8 cellular contexts compared by ENCODE assay signal in the genomic region with DNA sequence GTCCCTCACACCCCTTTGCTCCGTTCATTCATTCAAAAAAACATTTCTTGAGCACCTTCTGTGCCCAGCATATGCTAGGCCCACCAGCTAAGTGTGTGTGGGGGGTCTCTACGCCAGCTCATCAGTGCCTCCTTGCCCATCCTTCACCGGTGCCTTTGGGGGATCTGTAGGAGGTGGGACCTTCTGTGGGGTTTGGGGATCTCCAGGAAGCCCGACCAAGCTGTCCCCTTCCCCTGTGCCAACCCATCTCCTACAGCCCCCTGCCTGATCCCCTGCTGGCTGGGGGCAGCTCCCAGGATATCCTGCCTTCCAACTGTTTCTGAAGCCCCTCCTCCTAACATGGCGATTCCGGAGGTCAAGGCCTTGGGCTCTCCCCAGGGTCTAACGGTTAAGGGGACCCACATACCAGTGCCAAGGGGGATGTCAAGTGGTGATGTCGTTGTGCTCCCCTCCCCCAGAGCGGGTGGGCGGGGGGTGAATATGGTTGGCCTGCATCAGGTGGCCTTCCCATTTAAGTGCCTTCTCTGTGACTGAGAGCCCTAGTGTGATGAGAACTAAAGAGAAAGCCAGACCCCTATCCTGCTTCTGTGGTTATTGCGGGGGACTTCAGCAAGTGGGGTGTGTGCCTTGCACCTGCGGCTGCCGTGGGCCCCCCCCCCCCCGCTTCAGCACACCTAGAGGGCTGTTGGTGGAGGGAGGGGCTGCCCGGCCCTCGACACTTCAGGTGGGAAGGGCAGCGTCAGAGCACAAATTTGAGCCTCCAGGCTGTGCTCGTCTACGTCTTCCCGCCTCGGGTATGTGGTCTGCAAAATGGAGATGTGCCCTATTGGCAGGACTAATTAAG. TPM values are rescaled to one million over a fixed set of nuclear protein-coding genes. Genes with fewer than 3 reads are reported as not detected.
A peak's percentile ranks its signal among the peaks of the same experiment; 100 is the strongest.
DNase-seq lines count a peak whose midpoint lies in the region; ATAC-seq lines count a peak whose summit lies in the region.

No MANE protein-coding gene starts in this region.

- POLR2A ChIA-PET in activated naive CD8-positive, alpha-beta T cell treated with anti-CD3 and anti-CD28 coated beads, Interleukin-2, amount 10 ng/mL, durations not matched to agents 7 days and 5 days (lab: Charles Lee) = interaction anchor here (1.5 to 4.2 kb wide), 3 partner anchors 9 to 135 kb away, joined by 6 to 30 read pairs (median 8); a partner anchor contains a TSS

- peak overlapping the region; percentile 53 to 68 for H3K4me3 ChIP-seq in stomach smooth muscle (ENCODE audit: low read length in 2 of 2)

- H3K9me3 ChIP-seq in stomach smooth muscle (ENCODE audit: control insufficient read depth in 2 of 2, low read length in 2 of 2) = no peaks in the 10 kb centered on the region

- no peaks in the 10 kb centered on the region for H3K9me3 Mint-ChIP-seq in T-helper 2 cell treated with Interferon-gamma antibody and Interleukin-4, amounts not matched to agents 5 μg/mL and 100 μg/mL, for 36 hours
- no peaks in the 10 kb centered on the region for H3K9me3 Mint-ChIP-seq in activated naive CD8-positive, alpha-beta T cell treated with anti-CD3 and anti-CD28 coated beads, Interleukin-2, amount 10 ng/mL, durations not matched to agents 7 days and 5 days

- peaks cover 35% of the 10 kb centered on the region for H3K4me1 Mint-ChIP-seq in T-helper 2 cell treated with Interferon-gamma antibody and Interleukin-4, amounts not matched to agents 5 μg/mL and 100 μg/mL, for 36 hours (ENCODE audit: low read depth)
- H3K4me1 Mint-ChIP-seq in activated naive CD8-positive, alpha-beta T cell treated with anti-CD3 and anti-CD28 coated beads, Interleukin-2, amount 10 ng/mL, durations not matched to agents 7 days and 5 days = peaks cover 39% of the 10 kb centered on the region

- peak; percentile 14 for ATAC-seq in HG03460 (IDR thresholded peaks at IDR 0.05; ENCODE audit: unreplicated experiment)
- ATAC-seq in activated naive CD8-positive, alpha-beta T cell treated with anti-CD3 and anti-CD28 coated beads, Interleukin-2, amount 10 ng/mL, durations not matched to agents 7 days and 5 days (ENCODE audit: low read depth) = peak; percentile 6
- ATAC-seq in GM19395 (IDR thresholded peaks at IDR 0.05; ENCODE audit: unreplicated experiment) = no peak

- peaks cover 16 to 21% of the 10 kb centered on the region in 2 donors for H3K36me3 ChIP-seq in stomach smooth muscle (ENCODE audit: control insufficient read depth in 2 of 2, insufficient read depth in 2 of 2, low read length in 2 of 2)

- H3K36me3 Mint-ChIP-seq in T-helper 2 cell treated with Interferon-gamma antibody and Interleukin-4, amounts not matched to agents 5 μg/mL and 100 μg/mL, for 36 hours (ENCODE audit: low read depth) = peaks cover 35% of the 10 kb centered on the region
- peaks cover 6% of the 10 kb centered on the region for H3K36me3 Mint-ChIP-seq in activated naive CD8-positive, alpha-beta T cell treated with anti-CD3 and anti-CD28 coated beads, Interleukin-2, amount 10 ng/mL, durations not matched to agents 7 days and 5 days

- H3K9ac ChIP-seq in stomach smooth muscle (ENCODE audit: low read length in 2 of 2) = peak overlapping the region; percentile 21 to 74

- no peaks in the 10 kb centered on the region for H3K27me3 ChIP-seq in layer of hippocampus (ENCODE audit: control insufficient read depth, insufficient read depth, low read length)
- no peaks in the 10 kb centered on the region for H3K27me3 ChIP-seq in stomach smooth muscle (ENCODE audit: control insufficient read depth in 1 of 2, insufficient read depth in 2 of 2, low read length in 2 of 2)

- no peak for DNase-seq in T-helper 2 cell treated with Interferon-gamma antibody and Interleukin-4, amounts not matched to agents 5 μg/mL and 100 μg/mL, for 36 hours (ENCODE audit: low spot score)
- no peak for DNase-seq in T-helper 2 cell
- DNase-seq in activated naive CD8-positive, alpha-beta T cell treated with anti-CD3 and anti-CD28 coated beads, Interleukin-2, amount 10 ng/mL, durations not matched to agents 7 days and 5 days = peak; percentile 59
- DNase-seq in NCI-H1694 treated with DMSO at 0.1 percent for 48 hours (lab: John Stamatoyannopoulos, UW) = no peak

- H3K27ac Mint-ChIP-seq in T-helper 2 cell treated with Interferon-gamma antibody and Interleukin-4, amounts not matched to agents 5 μg/mL and 100 μg/mL, for 36 hours = peak overlapping the region; percentile 83
- peak overlapping the region; percentile 87 for H3K27ac Mint-ChIP-seq in activated naive CD8-positive, alpha-beta T cell treated with anti-CD3 and anti-CD28 coated beads, Interleukin-2, amount 10 ng/mL, durations not matched to agents 7 days and 5 days

- H3K4me3 Mint-ChIP-seq in T-helper 2 cell treated with Interferon-gamma antibody and Interleukin-4, amounts not matched to agents 5 μg/mL and 100 μg/mL, for 36 hours = peak overlapping the region; percentile 78
- H3K4me3 Mint-ChIP-seq in activated naive CD8-positive, alpha-beta T cell treated with anti-CD3 and anti-CD28 coated beads, Interleukin-2, amount 10 ng/mL, durations not matched to agents 7 days and 5 days = peak overlapping the region; percentile 76

- H3K4me1 ChIP-seq in stomach smooth muscle (ENCODE audit: control insufficient read depth, insufficient read depth, low read length) = peaks cover 53% of the 10 kb centered on the region

- no peaks in the 10 kb centered on the region for H3K27me3 Mint-ChIP-seq in T-helper 2 cell treated with Interferon-gamma antibody and Interleukin-4, amounts not matched to agents 5 μg/mL and 100 μg/mL, for 36 hours (ENCODE audit: low read depth)
- H3K27me3 Mint-ChIP-seq in activated naive CD8-positive, alpha-beta T cell treated with anti-CD3 and anti-CD28 coated beads, Interleukin-2, amount 10 ng/mL, durations not matched to agents 7 days and 5 days = peaks cover 2% of the 10 kb centered on the region

- H3K27ac ChIP-seq in layer of hippocampus (ENCODE audit: low read depth, low read length) (peak overlapping the region; percentile 95), stomach smooth muscle (ENCODE audit: low read length) (peak overlapping the region; percentile 90)

RNA-seq across cellular contexts. Expression of a gene that starts 5.9 kb away (rescaled TPM):
- 100 to 1,000 TPM; 169 to 174 TPM for total RNA-seq in activated naive CD8-positive, alpha-beta T cell treated with anti-CD3 and anti-CD28 coated beads, Interleukin-2, amount 10 ng/mL, durations not matched to agents 7 days and 5 days

RNA-seq across cellular contexts. Expression of a gene that starts 13.3 kb away (rescaled TPM):
- not detected for total RNA-seq in activated naive CD8-positive, alpha-beta T cell treated with anti-CD3 and anti-CD28 coated beads, Interleukin-2, amount 10 ng/mL, durations not matched to agents 7 days and 5 days

RNA-seq across cellular contexts. Expression of a gene that starts 23.5 kb away (rescaled TPM):
- 1 to 10 TPM; 1.6 to 1.7 TPM for total RNA-seq in activated naive CD8-positive, alpha-beta T cell treated with anti-CD3 and anti-CD28 coated beads, Interleukin-2, amount 10 ng/mL, durations not matched to agents 7 days and 5 days

RNA-seq across cellular contexts. Expression of a gene that starts 48.9 kb away (rescaled TPM):
- total RNA-seq in activated naive CD8-positive, alpha-beta T cell treated with anti-CD3 and anti-CD28 coated beads, Interleukin-2, amount 10 ng/mL, durations not matched to agents 7 days and 5 days = not detected
